1 cellular context compared by ENCODE assay signal in genomic region chr11:74726547-74727182, GRCh38.
TF ChIP-seq lines count a peak whose summit lies in the region.

No MANE protein-coding gene starts in this region.

TF ChIP-seq in HepG2, 621 proteins besides CTCF, POLR2A, EP300 and RAD21 (continued from another document and continues in another):
- TF ChIP-seq TSC22D2 (CRISPR knock-in tag; IDR thresholded peaks at IDR 0.05; ENCODE audit: borderline replicate concordance) = no peak
- no peak for TF ChIP-seq ZNF143 (CRISPR knock-in tag; IDR thresholded peaks at IDR 0.05)
- TF ChIP-seq, protein P1, sequence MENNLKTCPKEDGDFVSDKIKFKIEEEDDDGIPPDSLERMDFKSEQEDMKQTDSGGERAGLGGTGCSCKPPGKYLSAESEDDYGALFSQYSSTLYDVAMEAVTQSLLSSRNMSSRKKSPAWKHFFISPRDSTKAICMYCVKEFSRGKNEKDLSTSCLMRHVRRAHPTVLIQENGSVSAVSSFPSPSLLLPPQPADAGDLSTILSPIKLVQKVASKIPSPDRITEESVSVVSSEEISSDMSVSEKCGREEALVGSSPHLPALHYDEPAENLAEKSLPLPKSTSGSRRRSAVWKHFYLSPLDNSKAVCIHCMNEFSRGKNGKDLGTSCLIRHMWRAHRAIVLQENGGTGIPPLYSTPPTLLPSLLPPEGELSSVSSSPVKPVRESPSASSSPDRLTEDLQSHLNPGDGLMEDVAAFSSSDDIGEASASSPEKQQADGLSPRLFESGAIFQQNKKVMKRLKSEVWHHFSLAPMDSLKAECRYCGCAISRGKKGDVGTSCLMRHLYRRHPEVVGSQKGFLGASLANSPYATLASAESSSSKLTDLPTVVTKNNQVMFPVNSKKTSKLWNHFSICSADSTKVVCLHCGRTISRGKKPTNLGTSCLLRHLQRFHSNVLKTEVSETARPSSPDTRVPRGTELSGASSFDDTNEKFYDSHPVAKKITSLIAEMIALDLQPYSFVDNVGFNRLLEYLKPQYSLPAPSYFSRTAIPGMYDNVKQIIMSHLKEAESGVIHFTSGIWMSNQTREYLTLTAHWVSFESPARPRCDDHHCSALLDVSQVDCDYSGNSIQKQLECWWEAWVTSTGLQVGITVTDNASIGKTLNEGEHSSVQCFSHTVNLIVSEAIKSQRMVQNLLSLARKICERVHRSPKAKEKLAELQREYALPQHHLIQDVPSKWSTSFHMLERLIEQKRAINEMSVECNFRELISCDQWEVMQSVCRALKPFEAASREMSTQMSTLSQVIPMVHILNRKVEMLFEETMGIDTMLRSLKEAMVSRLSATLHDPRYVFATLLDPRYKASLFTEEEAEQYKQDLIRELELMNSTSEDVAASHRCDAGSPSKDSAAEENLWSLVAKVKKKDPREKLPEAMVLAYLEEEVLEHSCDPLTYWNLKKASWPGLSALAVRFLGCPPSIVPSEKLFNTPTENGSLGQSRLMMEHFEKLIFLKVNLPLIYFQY (CRISPR knock-in tag; IDR thresholded peaks at IDR 0.05; ENCODE audit: borderline replicate concordance) = no peak
- TF ChIP-seq ZNF335 (CRISPR knock-in tag; IDR thresholded peaks at IDR 0.05) = no peak
- TF ChIP-seq ZNF431 (CRISPR knock-in tag; IDR thresholded peaks at IDR 0.05; ENCODE audit: borderline replicate concordance, low read depth) = no peak
- no peak for TF ChIP-seq ZNF879 (CRISPR knock-in tag; IDR thresholded peaks at IDR 0.05)
- no peak for TF ChIP-seq MTA1 (CRISPR knock-in tag; IDR thresholded peaks at IDR 0.05; ENCODE audit: borderline replicate concordance)
- no peak for TF ChIP-seq ZFAT (CRISPR knock-in tag; conservative IDR thresholded peaks at IDR 0.05)
- peak; percentile 77; the same call in 1 of the 2 replicates for TF ChIP-seq ZBTB42 (CRISPR knock-in tag; IDR thresholded peaks at IDR 0.05)
- TF ChIP-seq ATF7 (IDR thresholded peaks at IDR 0.05) = no peak
- TF ChIP-seq ATF7 (CRISPR knock-in tag; IDR thresholded peaks at IDR 0.05) = no peak
- no peak for TF ChIP-seq ZUFSP (CRISPR knock-in tag; IDR thresholded peaks at IDR 0.05; ENCODE audit: borderline replicate concordance)
- no peak for TF ChIP-seq SIN3A (IDR thresholded peaks at IDR 0.05; ENCODE audit: borderline replicate concordance, low read depth, low read length)
- no peak for TF ChIP-seq ZNF12 (CRISPR knock-in tag; IDR thresholded peaks at IDR 0.05)
- TF ChIP-seq AKNA (CRISPR knock-in tag; IDR thresholded peaks at IDR 0.05; ENCODE audit: borderline replicate concordance) = no peak
- no peak for TF ChIP-seq NCOR1 (IDR thresholded peaks at IDR 0.05; ENCODE audit: borderline replicate concordance, low read length)
- TF ChIP-seq, protein P2, sequence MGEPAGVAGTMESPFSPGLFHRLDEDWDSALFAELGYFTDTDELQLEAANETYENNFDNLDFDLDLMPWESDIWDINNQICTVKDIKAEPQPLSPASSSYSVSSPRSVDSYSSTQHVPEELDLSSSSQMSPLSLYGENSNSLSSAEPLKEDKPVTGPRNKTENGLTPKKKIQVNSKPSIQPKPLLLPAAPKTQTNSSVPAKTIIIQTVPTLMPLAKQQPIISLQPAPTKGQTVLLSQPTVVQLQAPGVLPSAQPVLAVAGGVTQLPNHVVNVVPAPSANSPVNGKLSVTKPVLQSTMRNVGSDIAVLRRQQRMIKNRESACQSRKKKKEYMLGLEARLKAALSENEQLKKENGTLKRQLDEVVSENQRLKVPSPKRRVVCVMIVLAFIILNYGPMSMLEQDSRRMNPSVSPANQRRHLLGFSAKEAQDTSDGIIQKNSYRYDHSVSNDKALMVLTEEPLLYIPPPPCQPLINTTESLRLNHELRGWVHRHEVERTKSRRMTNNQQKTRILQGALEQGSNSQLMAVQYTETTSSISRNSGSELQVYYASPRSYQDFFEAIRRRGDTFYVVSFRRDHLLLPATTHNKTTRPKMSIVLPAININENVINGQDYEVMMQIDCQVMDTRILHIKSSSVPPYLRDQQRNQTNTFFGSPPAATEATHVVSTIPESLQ (CRISPR knock-in tag; conservative IDR thresholded peaks at IDR 0.05) = no peak
- TF ChIP-seq ZSCAN25 (CRISPR knock-in tag; IDR thresholded peaks at IDR 0.05) = no peak
- no peak for TF ChIP-seq TERF1 (CRISPR knock-in tag; IDR thresholded peaks at IDR 0.05)
- TF ChIP-seq, protein P3, sequence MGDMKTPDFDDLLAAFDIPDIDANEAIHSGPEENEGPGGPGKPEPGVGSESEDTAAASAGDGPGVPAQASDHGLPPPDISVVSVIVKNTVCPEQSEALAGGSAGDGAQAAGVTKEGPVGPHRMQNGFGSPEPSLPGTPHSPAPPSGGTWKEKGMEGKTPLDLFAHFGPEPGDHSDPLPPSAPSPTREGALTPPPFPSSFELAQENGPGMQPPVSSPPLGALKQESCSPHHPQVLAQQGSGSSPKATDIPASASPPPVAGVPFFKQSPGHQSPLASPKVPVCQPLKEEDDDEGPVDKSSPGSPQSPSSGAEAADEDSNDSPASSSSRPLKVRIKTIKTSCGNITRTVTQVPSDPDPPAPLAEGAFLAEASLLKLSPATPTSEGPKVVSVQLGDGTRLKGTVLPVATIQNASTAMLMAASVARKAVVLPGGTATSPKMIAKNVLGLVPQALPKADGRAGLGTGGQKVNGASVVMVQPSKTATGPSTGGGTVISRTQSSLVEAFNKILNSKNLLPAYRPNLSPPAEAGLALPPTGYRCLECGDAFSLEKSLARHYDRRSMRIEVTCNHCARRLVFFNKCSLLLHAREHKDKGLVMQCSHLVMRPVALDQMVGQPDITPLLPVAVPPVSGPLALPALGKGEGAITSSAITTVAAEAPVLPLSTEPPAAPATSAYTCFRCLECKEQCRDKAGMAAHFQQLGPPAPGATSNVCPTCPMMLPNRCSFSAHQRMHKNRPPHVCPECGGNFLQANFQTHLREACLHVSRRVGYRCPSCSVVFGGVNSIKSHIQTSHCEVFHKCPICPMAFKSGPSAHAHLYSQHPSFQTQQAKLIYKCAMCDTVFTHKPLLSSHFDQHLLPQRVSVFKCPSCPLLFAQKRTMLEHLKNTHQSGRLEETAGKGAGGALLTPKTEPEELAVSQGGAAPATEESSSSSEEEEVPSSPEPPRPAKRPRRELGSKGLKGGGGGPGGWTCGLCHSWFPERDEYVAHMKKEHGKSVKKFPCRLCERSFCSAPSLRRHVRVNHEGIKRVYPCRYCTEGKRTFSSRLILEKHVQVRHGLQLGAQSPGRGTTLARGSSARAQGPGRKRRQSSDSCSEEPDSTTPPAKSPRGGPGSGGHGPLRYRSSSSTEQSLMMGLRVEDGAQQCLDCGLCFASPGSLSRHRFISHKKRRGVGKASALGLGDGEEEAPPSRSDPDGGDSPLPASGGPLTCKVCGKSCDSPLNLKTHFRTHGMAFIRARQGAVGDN (CRISPR knock-in tag; IDR thresholded peaks at IDR 0.05) = peak; percentile 55
- no peak for TF ChIP-seq ASH2L (IDR thresholded peaks at IDR 0.05; ENCODE audit: insufficient read length, low read depth, low read length)
- TF ChIP-seq, protein P4, sequence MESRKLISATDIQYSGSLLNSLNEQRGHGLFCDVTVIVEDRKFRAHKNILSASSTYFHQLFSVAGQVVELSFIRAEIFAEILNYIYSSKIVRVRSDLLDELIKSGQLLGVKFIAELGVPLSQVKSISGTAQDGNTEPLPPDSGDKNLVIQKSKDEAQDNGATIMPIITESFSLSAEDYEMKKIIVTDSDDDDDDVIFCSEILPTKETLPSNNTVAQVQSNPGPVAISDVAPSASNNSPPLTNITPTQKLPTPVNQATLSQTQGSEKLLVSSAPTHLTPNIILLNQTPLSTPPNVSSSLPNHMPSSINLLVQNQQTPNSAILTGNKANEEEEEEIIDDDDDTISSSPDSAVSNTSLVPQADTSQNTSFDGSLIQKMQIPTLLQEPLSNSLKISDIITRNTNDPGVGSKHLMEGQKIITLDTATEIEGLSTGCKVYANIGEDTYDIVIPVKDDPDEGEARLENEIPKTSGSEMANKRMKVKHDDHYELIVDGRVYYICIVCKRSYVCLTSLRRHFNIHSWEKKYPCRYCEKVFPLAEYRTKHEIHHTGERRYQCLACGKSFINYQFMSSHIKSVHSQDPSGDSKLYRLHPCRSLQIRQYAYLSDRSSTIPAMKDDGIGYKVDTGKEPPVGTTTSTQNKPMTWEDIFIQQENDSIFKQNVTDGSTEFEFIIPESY (CRISPR knock-in tag; IDR thresholded peaks at IDR 0.05) = no peak
- TF ChIP-seq NRL (CRISPR knock-in tag; IDR thresholded peaks at IDR 0.05; ENCODE audit: borderline replicate concordance) = peak; percentile 81; the same call in 1 of the 2 replicates
- no peak for TF ChIP-seq ZNF549 (CRISPR knock-in tag; IDR thresholded peaks at IDR 0.05)
- TF ChIP-seq TRAFD1 (CRISPR knock-in tag; IDR thresholded peaks at IDR 0.05; ENCODE audit: borderline replicate concordance) = no peak
- TF ChIP-seq ZNF652 (CRISPR knock-in tag; IDR thresholded peaks at IDR 0.05; ENCODE audit: borderline replicate concordance, low read depth) = no peak
- no peak for TF ChIP-seq ZNF781 (CRISPR knock-in tag; IDR thresholded peaks at IDR 0.05; ENCODE audit: borderline replicate concordance, not compliant biosample characterization)
